30 cellular contexts compared by ENCODE assay signal in genomic region chr9:87799503-87799902, GRCh38.
"Had no signal": no experiment of that assay in that cellular context is flagged by ENCODE, and none has a peak within 500 bp of the region (broad histone marks: within the 10 kb centered on the region; RNA-seq: fewer than 3 reads in every experiment).

No MANE protein-coding gene starts in this region.

- H3K9me3 ChIP-seq: gastroesophageal sphincter, heart right ventricle had no signal

- ATAC-seq: activated CD4-positive, alpha-beta T cell treated with anti-CD3 and anti-CD28 coated beads for 36 hours; activated T-cell treated with anti-CD3 and anti-CD28 coated beads, Interleukin-2, amount 50 U/mL, for 4 hours; activated T-helper 17 cell treated with anti-CD3 and anti-CD28 coated beads, Interleukin-2, amount 50 U/mL, for 72 hours; effector memory CD8-positive, alpha-beta T cell; gastroesophageal sphincter; heart right ventricle; T-cell had no signal

- H3K36me3 ChIP-seq: brain microvascular endothelial cell, gastroesophageal sphincter, heart right ventricle had no signal

- H3K4me3 ChIP-seq: coronary artery, gastroesophageal sphincter, heart right ventricle had no signal

- H3K4me1 ChIP-seq: gastroesophageal sphincter had no signal

- H3K27me3 Mint-ChIP-seq: activated CD4-positive, alpha-beta T cell treated with anti-CD3 and anti-CD28 coated beads for 36 hours; activated T-helper 17 cell treated with anti-CD3 and anti-CD28 coated beads, Interleukin-2, amount 50 U/mL, for 72 hours; T-cell had no signal

- H3K4me1 Mint-ChIP-seq: central memory CD8-positive, alpha-beta T cell had no signal

- H3K27me3 ChIP-seq: gastroesophageal sphincter had no signal

- H3K27ac Mint-ChIP-seq: activated CD4-positive, alpha-beta memory T cell treated with anti-CD3 and anti-CD28 coated beads for 36 hours; activated CD4-positive, alpha-beta T cell treated with anti-CD3 and anti-CD28 coated beads for 36 hours; activated CD4-positive, alpha-beta T cell treated with anti-CD3 and anti-CD28 coated beads, Interleukin-2, amount 10 ng/mL, durations not matched to agents 24 days and 14 days; activated naive CD8-positive, alpha-beta T cell; activated T-helper 17 cell treated with anti-CD3 and anti-CD28 coated beads, Interleukin-2, amount 50 U/mL, for 72 hours; effector memory CD8-positive, alpha-beta T cell; T-cell; T-helper 1 cell treated with Interleukin-12 subunit alpha and Interleukin-12 subunit beta and Interleukin-4 antibody, amounts not matched to agents 30 μg/mL and 1 μg/mL, for 36 hours had no signal

- DNase-seq: activated CD4-positive, alpha-beta memory T cell treated with anti-CD3 and anti-CD28 coated beads for 36 hours; activated CD4-positive, alpha-beta T cell treated with anti-CD3 and anti-CD28 coated beads for 36 hours; activated CD4-positive, alpha-beta T cell treated with anti-CD3 and anti-CD28 coated beads, Interleukin-2, amount 10 ng/mL, durations not matched to agents 24 days and 14 days; activated CD4-positive, CD25-positive, alpha-beta regulatory T cell; activated CD4-positive, CD25-positive, alpha-beta regulatory T cell treated with anti-CD3 and anti-CD28 coated beads, Interleukin-2, amount 50 U/mL, for 72 hours; activated effector memory CD4-positive, alpha-beta T cell treated with Interleukin-2 at 50 U/mL for 16 hours; activated gamma-delta T cell treated with Interleukin-2 at 50 U/mL for 16 hours; activated naive CD4-positive, alpha-beta T cell treated with anti-CD3 and anti-CD28 coated beads, Interleukin-2, amount 50 U/mL, for 16 hours; activated naive CD4-positive, alpha-beta T cell treated with Interleukin-2 at 50 U/mL for 16 hours; activated T-cell treated with anti-CD3 and anti-CD28 coated beads, Interleukin-2, amount 50 U/mL, for 4 hours; amniotic stem cell; anterior cingulate cortex; brain microvascular endothelial cell; dermis blood vessel endothelial cell; effector CD4-positive, alpha-beta T cell; effector memory CD8-positive, alpha-beta T cell; foreskin melanocyte; heart right ventricle; SW 1271; T-cell; T1000 had no signal

- H3K36me3 Mint-ChIP-seq: activated CD4-positive, alpha-beta memory T cell treated with anti-CD3 and anti-CD28 coated beads for 36 hours; activated naive CD8-positive, alpha-beta T cell; T-cell had no signal

- H3K4me3 Mint-ChIP-seq: activated CD4-positive, alpha-beta memory T cell treated with anti-CD3 and anti-CD28 coated beads for 36 hours; activated CD4-positive, alpha-beta T cell treated with anti-CD3 and anti-CD28 coated beads for 36 hours; activated CD4-positive, alpha-beta T cell treated with anti-CD3 and anti-CD28 coated beads, Interleukin-2, amount 10 ng/mL, durations not matched to agents 24 days and 14 days; activated naive CD8-positive, alpha-beta T cell; activated T-cell treated with anti-CD3 and anti-CD28 coated beads, Interleukin-2, amount 50 U/mL, for 4 hours; activated T-helper 17 cell treated with anti-CD3 and anti-CD28 coated beads, Interleukin-2, amount 50 U/mL, for 72 hours; central memory CD8-positive, alpha-beta T cell; effector memory CD8-positive, alpha-beta T cell; T-cell; T-helper 1 cell treated with Interleukin-12 subunit alpha and Interleukin-12 subunit beta and Interleukin-4 antibody, amounts not matched to agents 30 μg/mL and 1 μg/mL, for 36 hours had no signal

- FAIRE-seq: astrocyte, bronchial epithelial cell had no signal

- H3K27ac ChIP-seq: brain microvascular endothelial cell, coronary artery, epithelial cell of prostate, gastroesophageal sphincter, heart right ventricle had no signal

- H3K9me3 Mint-ChIP-seq: activated CD4-positive, alpha-beta memory T cell treated with anti-CD3 and anti-CD28 coated beads for 36 hours; activated CD4-positive, alpha-beta T cell treated with anti-CD3 and anti-CD28 coated beads, Interleukin-2, amount 10 ng/mL, durations not matched to agents 24 days and 14 days; activated T-cell treated with anti-CD3 and anti-CD28 coated beads, Interleukin-2, amount 50 U/mL, for 4 hours; activated T-helper 17 cell treated with anti-CD3 and anti-CD28 coated beads, Interleukin-2, amount 50 U/mL, for 72 hours; central memory CD8-positive, alpha-beta T cell; effector memory CD8-positive, alpha-beta T cell; T-cell; T-helper 1 cell treated with Interleukin-12 subunit alpha and Interleukin-12 subunit beta and Interleukin-4 antibody, amounts not matched to agents 30 μg/mL and 1 μg/mL, for 36 hours had no signal
